16 cellular contexts compared by ENCODE assay signal in the genomic region with DNA sequence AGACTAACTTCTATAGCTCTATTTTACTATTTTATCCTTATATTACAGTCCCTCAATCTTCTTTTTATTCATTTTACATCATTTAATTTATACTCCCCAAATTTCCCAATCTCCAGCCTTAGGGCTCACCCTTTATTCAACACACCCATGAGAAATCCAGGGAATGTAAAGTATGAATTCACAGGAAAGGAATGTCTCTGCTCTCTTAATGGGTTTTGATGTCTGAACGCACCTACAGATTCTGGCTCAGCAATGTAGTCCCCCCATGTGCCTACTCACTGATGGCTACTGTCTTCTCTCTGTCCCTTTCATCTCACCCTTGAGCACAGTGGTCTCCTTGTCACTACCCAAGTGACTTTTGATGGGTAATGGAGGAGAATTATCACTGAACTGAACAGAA.
"Had no signal": no experiment of that assay in that cellular context is flagged by ENCODE, and none has a peak within 500 bp of the region (broad histone marks: within the 10 kb centered on the region; RNA-seq: fewer than 3 reads in every experiment).

No MANE protein-coding gene starts in this region.

- ATAC-seq: activated CD8-positive, alpha-beta T cell treated with anti-CD3 and anti-CD28 coated beads, Interleukin-2, amount 10 ng/mL, durations not matched to agents 7 days and 5 days; activated T-cell treated with anti-CD3 and anti-CD28 coated beads, Interleukin-2, amount 50 U/mL, for 72 hours; gastroesophageal sphincter; pancreas; upper lobe of right lung had no signal

- DNase-seq: activated CD4-positive, alpha-beta T cell treated with anti-CD3 and anti-CD28 coated beads, Interleukin-2, amount 10 ng/mL, durations not matched to agents 24 days and 14 days; activated CD4-positive, CD25-positive, alpha-beta regulatory T cell; activated CD8-positive, alpha-beta memory T cell treated with anti-CD3 and anti-CD28 coated beads, Interleukin-2, amount 50 U/mL, for 4 hours; activated CD8-positive, alpha-beta T cell treated with anti-CD3 and anti-CD28 coated beads, Interleukin-2, amount 10 ng/mL, durations not matched to agents 7 days and 5 days; activated gamma-delta T cell; activated naive CD8-positive, alpha-beta T cell treated with anti-CD3 and anti-CD28 coated beads for 36 hours; activated T-cell treated with anti-CD3 and anti-CD28 coated beads, Interleukin-2, amount 50 U/mL, for 72 hours; kidney; pancreas; stimulated activated CD4-positive, alpha-beta T cell treated with anti-CD3 and anti-CD28 coated beads, Interleukin-12 subunit alpha, Interleukin-12 subunit beta, amount 100 ng/mL, for 4 hours; stimulated activated CD4-positive, alpha-beta T cell treated with anti-CD3 and anti-CD28 coated beads, Interleukin-2, amount 100 ng/mL, for 24 hours; stomach; testis; upper lobe of right lung had no signal

- H3K4me2 ChIP-seq: neural progenitor cell had no signal

- H2AFZ ChIP-seq: neural progenitor cell had no signal

- H3K27ac ChIP-seq: gastroesophageal sphincter, neural progenitor cell, pancreas, stomach, testis, upper lobe of right lung had no signal

- H3K4me1 ChIP-seq: gastroesophageal sphincter, neural progenitor cell, stomach, testis, upper lobe of right lung had no signal

- H3K9me3 ChIP-seq: gastroesophageal sphincter, pancreas, stomach, testis, upper lobe of right lung had no signal

- H3K4me3 ChIP-seq: gastroesophageal sphincter, neural progenitor cell, pancreas, stomach, testis, upper lobe of right lung had no signal

- H3K9ac ChIP-seq: neural progenitor cell had no signal

- H3K27me3 ChIP-seq: gastroesophageal sphincter, neural progenitor cell, pancreas, stomach, testis, upper lobe of right lung had no signal

- H3K36me3 ChIP-seq: gastroesophageal sphincter, neural progenitor cell, pancreas, stomach, upper lobe of right lung had no signal
